ENCODE assay signal across 19 cellular contexts in the genomic region with DNA sequence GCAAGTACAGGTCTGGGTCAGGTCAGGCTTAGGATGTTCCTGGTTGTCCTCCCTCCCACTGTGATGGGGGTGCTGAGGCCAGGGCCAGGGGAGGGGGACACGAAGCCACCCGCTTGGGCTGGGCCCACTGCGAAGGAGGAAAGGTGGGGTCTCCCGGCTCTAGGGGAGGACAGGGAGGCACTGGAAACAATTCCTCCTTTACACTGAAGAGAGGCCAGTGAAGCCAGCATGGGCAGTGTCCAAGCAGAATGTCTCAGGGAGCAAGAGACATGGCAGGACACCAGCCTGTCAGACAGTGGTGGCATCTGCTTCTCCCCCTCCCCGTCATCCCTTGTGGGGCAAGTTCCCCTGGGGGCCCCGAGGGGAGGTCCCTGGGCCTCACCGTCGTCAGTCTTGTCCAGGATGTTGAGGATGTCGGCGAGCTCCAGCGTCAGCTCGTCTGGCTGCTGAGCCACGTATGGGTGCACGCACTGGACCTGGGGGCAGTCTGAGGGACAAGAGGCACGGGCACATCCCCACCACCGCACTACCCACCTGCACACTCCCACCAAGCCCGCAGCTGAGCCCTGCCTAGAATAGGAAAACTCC. TPM values are rescaled to one million over a fixed set of nuclear protein-coding genes. Genes with fewer than 3 reads are reported as not detected.
DNase-seq lines count a peak whose midpoint lies in the region; ATAC-seq, FAIRE-seq and TF ChIP-seq lines count a peak whose summit lies in the region.
"Had no signal": no experiment of that assay in that cellular context is flagged by ENCODE, and none has a peak within 500 bp of the region (broad histone marks: within the 10 kb centered on the region; RNA-seq: fewer than 3 reads in every experiment).

No MANE protein-coding gene starts in this region.

- H4K20me1 ChIP-seq in HepG2 (ENCODE audit: insufficient read depth, low read length): peaks cover 3% of the 10 kb centered on the region; the same call in 1 of the 2 replicates
- H4K20me1 ChIP-seq in osteoblast (ENCODE audit: insufficient read depth, low read length): no peaks in the 10 kb centered on the region

- TF ChIP-seq EP300 in HepG2 (IDR thresholded peaks at IDR 0.05; ENCODE audit: low read depth in 2 of 2, low read length in 2 of 2) (no peak), HepG2 (CRISPR knock-in tag; IDR thresholded peaks at IDR 0.05; ENCODE audit: borderline replicate concordance) (no peak)

- intact Hi-C loops in HepG2 (cut with micrococcal nuclease; ENCODE audit: unreplicated experiment) (no loop called here), right lobe of liver (cut with DNase I) (no loop called here)

- H3K27ac Mint-ChIP-seq in endodermal cell: no peak overlapping the region
- H3K27ac Mint-ChIP-seq: CD14-positive monocyte had no signal

- in situ Hi-C loops in HepG2 (cut with HindIII; ENCODE audit: extremely low pct_ligation_motif_present, low pct_unique_long_range_greater_than_20kb): no loop called here
- in situ Hi-C loops in ACHN (cut with HindIII; ENCODE audit: low pct_ligation_motif_present, low pct_unique_long_range_greater_than_20kb, low sequenced_read_pairs): no loop called here

- H3K4me2 ChIP-seq in HepG2 (ENCODE audit: low read depth, low read length): no peak overlapping the region
- no peak overlapping the region for H3K4me2 ChIP-seq in osteoblast (ENCODE audit: insufficient read depth, low read length)

- peaks cover 17% of the 10 kb centered on the region for H3K27me3 Mint-ChIP-seq in endodermal cell (ENCODE audit: insufficient read depth)

- no peak overlapping the region for H3K9ac ChIP-seq in HepG2 (ENCODE audit: insufficient read depth, low read depth, low read length)
- no peak overlapping the region for H3K9ac ChIP-seq in endodermal cell (ENCODE audit: extremely low read depth, low read length, poor library complexity, severe bottlenecking)

- H3K4me3 Mint-ChIP-seq in endodermal cell: no peak overlapping the region
- H3K4me3 Mint-ChIP-seq: CD14-positive monocyte, H9 had no signal

- H3K79me2 ChIP-seq in HepG2 (ENCODE audit: insufficient read depth, low read length) (peaks cover 26% of the 10 kb centered on the region), osteoblast (ENCODE audit: insufficient read depth, low read length) (no peaks in the 10 kb centered on the region)

- no peaks in the 10 kb centered on the region for H3K9me3 ChIP-seq in HepG2 (ENCODE audit: low read length)
- no peaks in the 10 kb centered on the region for H3K9me3 ChIP-seq in right lobe of liver
- no peaks in the 10 kb centered on the region for H3K9me3 ChIP-seq in endodermal cell (ENCODE audit: control insufficient read depth, low read length)
- H3K9me3 ChIP-seq in osteoblast (ENCODE audit: low read depth, low read length): no peaks in the 10 kb centered on the region
- H3K9me3 ChIP-seq: SJCRH30 had no signal

- BruUV-seq in HepG2 (replicated peaks; lab: Mats Ljungman, UMichigan): no TSS peak

- H3K4me1 ChIP-seq in HepG2 (ENCODE audit: insufficient read depth, low read length) (peaks cover 47% of the 10 kb centered on the region), right lobe of liver (no peaks in the 10 kb centered on the region), endodermal cell (ENCODE audit: control insufficient read depth, insufficient read depth, low read length) (no peaks in the 10 kb centered on the region), osteoblast (ENCODE audit: insufficient read depth, low read length) (no peaks in the 10 kb centered on the region)
- H3K4me1 ChIP-seq: SJCRH30 had no signal

- ATAC-seq in HepG2 (no peak), right lobe of liver (no peak), HG03108 (IDR thresholded peaks at IDR 0.05; ENCODE audit: unreplicated experiment) (no peak), GM21786 (IDR thresholded peaks at IDR 0.05; ENCODE audit: unreplicated experiment) (no peak)

- TF ChIP-seq RAD21 in HepG2 (CRISPR knock-in tag; IDR thresholded peaks at IDR 0.05): no peak

- no peaks in the 10 kb centered on the region for H3K36me3 Mint-ChIP-seq in endodermal cell (ENCODE audit: low read depth)
- H3K36me3 Mint-ChIP-seq: CD14-positive monocyte had no signal

- peak overlapping the region; percentile 27 for H3K27ac ChIP-seq in HepG2 (ENCODE audit: extremely low read length, insufficient read depth, low read length)
- H3K27ac ChIP-seq in right lobe of liver: no peak overlapping the region
- H3K27ac ChIP-seq in endodermal cell (ENCODE audit: low read depth, low read length): no peak overlapping the region
- H3K27ac ChIP-seq in osteoblast (ENCODE audit: low read depth, low read length): no peak overlapping the region
- H3K27ac ChIP-seq: SJCRH30 had no signal

- H3K9me3 Mint-ChIP-seq in endodermal cell: no peaks in the 10 kb centered on the region
- H3K9me3 Mint-ChIP-seq: H9 had no signal

- TF ChIP-seq POLR2A in HepG2 (IDR thresholded peaks at IDR 0.05; ENCODE audit: insufficient read depth in 1 of 2, low read depth in 2 of 2, low read length in 2 of 2) (no peak), right lobe of liver (IDR thresholded peaks at IDR 0.05) (no peak)

- DNase-seq in HepG2 (ENCODE audit: low spot score) (no peak), right lobe of liver (no peak), endodermal cell (peak; percentile 36), osteoblast (ENCODE audit: insufficient read length, low spot score, missing footprints) (peak; percentile 77), NCI-H345 (lab: John Stamatoyannopoulos, UW) (no peak), ACHN (no peak)
- DNase-seq: GF-D8; H9; NCI-H187 treated with DMSO at 0.1 percent for 48 hours; NCI-H69; NK-92 treated with Interleukin-12 subunit alpha and Interleukin-12 subunit beta, amount 100 ng/mL, for 24 hours; OCI-M1; RPMI8226; SJCRH30 had no signal

- CTCF ChIA-PET in HepG2 (lab: Yijun Ruan, JAX; ENCODE audit: low intra/inter-chr PET ratio, low total read pairs): no interaction called here

- H3K4me1 Mint-ChIP-seq in endodermal cell: no peaks in the 10 kb centered on the region
- H3K4me1 Mint-ChIP-seq: CD14-positive monocyte, H9 had no signal

- POLR2A ChIA-PET in HepG2 (lab: Yijun Ruan, JAX): interaction anchor here (2.0 to 5.3 kb wide), 2 partner anchors 8 to 25 kb away, joined by 6 to 35 read pairs; no protein-coding TSS in a partner anchor

- WGBS in HepG2 (ENCODE audit: low lambda C conversion rate): 96% methylated on average over 17 of the region's 17 CpGs
- WGBS in right lobe of liver (ENCODE audit: insufficient coverage, low coverage, low lambda C conversion rate, missing lambda C conversion rate): 87% methylated on average over 6 of the region's 17 CpGs
- 97 to 100% methylated on average over 4 to 17 of the region's 17 CpGs for WGBS in endodermal cell (ENCODE audit: insufficient coverage in 1 of 2, insufficient read length in 1 of 2), 2 experiments

- no peak overlapping the region for H3K4me3 ChIP-seq in HepG2 (replicated peaks in 1 of 3; ENCODE audit: insufficient read depth in 1 of 3, low read depth in 2 of 3, low read length in 3 of 3)
- no peak overlapping the region for H3K4me3 ChIP-seq in right lobe of liver
- no peak overlapping the region for H3K4me3 ChIP-seq in endodermal cell (ENCODE audit: low read length)
- H3K4me3 ChIP-seq in osteoblast (ENCODE audit: insufficient read depth, low read length): no peak overlapping the region
- H3K4me3 ChIP-seq: SJCRH30 had no signal

- TF ChIP-seq CTCF in HepG2 (CRISPR knock-in tag; IDR thresholded peaks at IDR 0.05) (no peak), right lobe of liver (IDR thresholded peaks at IDR 0.05) (no peak), endodermal cell (conservative IDR thresholded peaks at IDR 0.05) (no peak), osteoblast (IDR thresholded peaks at IDR 0.05; ENCODE audit: extremely low read depth, low read depth, low read length) (no peak)

- FAIRE-seq in HepG2 (lab: Jason Lieb, UNC): no peak
- FAIRE-seq: A204.1, GM12891 had no signal

- no peak overlapping the region for H2AFZ ChIP-seq in HepG2 (ENCODE audit: low read length)
- H2AFZ ChIP-seq in osteoblast (ENCODE audit: low read length): no peak overlapping the region

- peaks cover 3 to 35% of the 10 kb centered on the region in 2 experiments for H3K36me3 ChIP-seq in HepG2 (replicated peaks in 1 of 2; ENCODE audit: control insufficient read depth in 1 of 2, insufficient read depth in 2 of 2, low read length in 2 of 2)
- H3K36me3 ChIP-seq in right lobe of liver: no peaks in the 10 kb centered on the region
- H3K36me3 ChIP-seq in endodermal cell (ENCODE audit: control insufficient read depth, insufficient read depth, low read length): no peaks in the 10 kb centered on the region
- H3K36me3 ChIP-seq in osteoblast (ENCODE audit: insufficient read depth, low read length): no peaks in the 10 kb centered on the region
- H3K36me3 ChIP-seq: SJCRH30 had no signal

- H3K27me3 ChIP-seq in HepG2 (ENCODE audit: control insufficient read depth in 1 of 2, insufficient read depth in 2 of 2, low read length in 2 of 2): no peaks in the 10 kb centered on the region
- H3K27me3 ChIP-seq in right lobe of liver: no peaks in the 10 kb centered on the region
- H3K27me3 ChIP-seq in endodermal cell (ENCODE audit: control insufficient read depth, insufficient read depth, low read length, poor library complexity, severe bottlenecking): peaks cover 14% of the 10 kb centered on the region
- no peaks in the 10 kb centered on the region for H3K27me3 ChIP-seq in osteoblast (ENCODE audit: insufficient read depth, low read length)

RNA-seq across cellular contexts. Expression of gene SNORC, which starts 10.8 kb away (rescaled TPM):
- total RNA-seq in HepG2 (2016; rRNA removed; fragmentation: Illumina TruSeq; extraction: Trizol) (48.5 and 86.1 TPM in 2 replicates), right lobe of liver (10 to 100 TPM in 3 of 6 experiments, 1 to 10 TPM in 3; 2.0 to 14.5 (median 9.1) TPM), endodermal cell (1 to 10 TPM; 3.6 to 5.0 TPM), osteoblast (0.72 and 0.88 TPM in 2 replicates)
- 64.6 and 82.7 TPM in 2 replicates for total RNA-seq in HepG2 (2016; cell fraction: cytosol; rRNA removed; fragmentation: Illumina TruSeq; extraction: Trizol; ENCODE audit: low read depth)
- 52.1 and 76.7 TPM in 2 replicates for total RNA-seq in HepG2 (2016; cell fraction: insoluble cytoplasmic fraction; rRNA removed; fragmentation: Illumina TruSeq; extraction: Trizol)
- 71.1 and 75.3 TPM in 2 replicates for total RNA-seq in HepG2 (2016; cell fraction: membrane; rRNA removed; fragmentation: Illumina TruSeq; extraction: Trizol)
- 47.7 and 55.5 TPM in 2 replicates for total RNA-seq in HepG2 (2016; cell fraction: nucleus; rRNA removed; fragmentation: Illumina TruSeq; extraction: Trizol)
- polyA plus RNA-seq in HepG2 (2011; rRNA removed): 59.1 and 62.9 TPM in 2 replicates
- polyA plus RNA-seq in HepG2 (2011; cell fraction: cytosol; rRNA removed): 45.6 and 94.4 TPM in 2 replicates
- polyA plus RNA-seq in HepG2 (2011; cell fraction: nucleus; rRNA removed): 87.4 and 124 TPM in 2 replicates
- 42.0 and 51.4 TPM in 2 replicates for polyA plus RNA-seq in HepG2 (2012)
- polyA plus RNA-seq in HepG2 (2016; cell fraction: cytosol; fragmentation: Illumina TruSeq; extraction: Trizol; ENCODE audit: low read depth): 125 and 134 TPM in 2 replicates
- polyA plus RNA-seq in HepG2 (2016; cell fraction: insoluble cytoplasmic fraction; fragmentation: Illumina TruSeq; extraction: Trizol; ENCODE audit: low read depth): 60.9 and 75.2 TPM in 2 replicates
- polyA plus RNA-seq in HepG2 (2016; cell fraction: membrane; fragmentation: Illumina TruSeq; extraction: Trizol; ENCODE audit: low read depth): 102 and 104 TPM in 2 replicates
- 136 and 150 TPM in 2 replicates for polyA plus RNA-seq in HepG2 (2016; cell fraction: nucleus; fragmentation: Illumina TruSeq; extraction: Trizol; ENCODE audit: insufficient read depth, low read depth)
- 5.3 and 89.5 TPM in 2 replicates for polyA minus RNA-seq in HepG2 (2011; rRNA and poly(A)+ RNA removed; ENCODE audit: low replicate concordance)
- 57.5 and 73.7 TPM in 2 replicates for polyA minus RNA-seq in HepG2 (2011; cell fraction: cytosol; rRNA and poly(A)+ RNA removed)
- polyA minus RNA-seq in HepG2 (2011; cell fraction: nucleus; rRNA and poly(A)+ RNA removed): 27.3 and 30.6 TPM in 2 replicates
- polyA plus RNA-seq in endodermal cell (2013, experiment 1 of 2): 1.00 TPM
- polyA plus RNA-seq in endodermal cell (2013, experiment 2 of 2): 0.66 TPM
- polyA plus RNA-seq: CD14-positive monocyte had no signal

Comparison
In these comparisons a context has a peak if more than half of its experiments do, and no peak if none do; other contexts are left out.
1. DNase-seq: peak in endodermal cell (single experiment) and osteoblast (single experiment); none in HepG2 (single experiment), right lobe of liver (0 of 3), NCI-H345 (single experiment) and ACHN (single experiment).